6 cellular contexts compared by ENCODE assay signal in genomic region chr18:34354351-34354750, GRCh38.
"Had no signal": no experiment of that assay in that cellular context is flagged by ENCODE, and none has a peak within 500 bp of the region (broad histone marks: within the 10 kb centered on the region; RNA-seq: fewer than 3 reads in every experiment).

No MANE protein-coding gene starts in this region.

- H3K9me3 Mint-ChIP-seq: H9 had no signal

- DNase-seq: H9, HCEC 1CT, IMR-90, KG1 had no signal

- H3K4me3 Mint-ChIP-seq: GM23338, H9 had no signal

- H3K4me3 ChIP-seq: GM23338, K562 had no signal

- H3K4me1 Mint-ChIP-seq: GM23338, H9 had no signal

- H3K27ac Mint-ChIP-seq: GM23338 had no signal
